15 cellular contexts compared by ENCODE assay signal in genomic region chrX:149727308-149727707, GRCh38. TPM values are rescaled to one million over a fixed set of nuclear protein-coding genes. Genes with fewer than 3 reads are reported as not detected.
"Had no signal": no experiment of that assay in that cellular context is flagged by ENCODE, and none has a peak within 500 bp of the region (broad histone marks: within the 10 kb centered on the region; RNA-seq: fewer than 3 reads in every experiment).

No MANE protein-coding gene starts in this region.

RNA-seq across cellular contexts. Expression of gene MAGEA11, which starts 15.4 kb away (rescaled TPM):
- total RNA-seq: stomach, subcutaneous adipose tissue, temporal lobe, thoracic aorta, thyroid gland, tibial nerve, transverse colon, upper lobe of left lung, upper lobe of right lung, urinary bladder, uterus, vagina had no signal
- polyA plus RNA-seq: stomach, urinary bladder had no signal

RNA-seq across cellular contexts. Expression of gene HSFX1, which starts 46.6 kb away (rescaled TPM):
- polyA plus RNA-seq: stomach had no signal

RNA-seq across cellular contexts. Expression of gene MAGEA9, which starts 54.4 kb away (rescaled TPM):
- total RNA-seq: stomach, subcutaneous adipose tissue, suprapubic skin, temporal lobe, testis, thoracic aorta, thyroid gland, tibial nerve, transverse colon, upper lobe of left lung, upper lobe of right lung, ureter, urinary bladder, uterus, vagina had no signal
- polyA plus RNA-seq: stomach, urinary bladder had no signal
